ENCODE assay signal across 8 cellular contexts in genomic region chr7:2820508-2820934, GRCh38. TPM values are rescaled to one million over a fixed set of nuclear protein-coding genes. Genes with fewer than 3 reads are reported as not detected.
DNase-seq lines count a peak whose midpoint lies in the region; ATAC-seq, FAIRE-seq and TF ChIP-seq lines count a peak whose summit lies in the region.

No MANE protein-coding gene starts in this region.

- TF ChIP-seq CTCF in astrocyte of the spinal cord (IDR thresholded peaks at IDR 0.05; ENCODE audit: low read depth, low read length) (no peak), keratinocyte (optimal IDR thresholded peaks at IDR 0.05 in 1 of 3, IDR thresholded peaks at IDR 0.05 in 1 of 3, conservative IDR thresholded peaks at IDR 0.05 in 1 of 3; ENCODE audit: extremely low read depth in 1 of 3, insufficient read depth in 2 of 3, low read length in 3 of 3) (no peak), stomach (IDR thresholded peaks at IDR 0.05) (no peak)

- FAIRE-seq in keratinocyte (lab: Jason Lieb, UNC): peak; percentile 73

- H3K27ac ChIP-seq in keratinocyte (ENCODE audit: control insufficient read depth, insufficient read depth, low read length) (peak overlapping the region; percentile 94), stomach (peak overlapping the region; percentile 42 to 77 (median 53))

- no peaks in the 10 kb centered on the region for H3K9me3 Mint-ChIP-seq in activated CD4-positive, alpha-beta memory T cell treated with anti-CD3 and anti-CD28 coated beads, Interleukin-2, amount 10 ng/mL, durations not matched to agents 7 days and 5 days

- dilution Hi-C loops in keratinocyte (cut with MboI; ENCODE audit: extremely low pct_ligation_motif_present, low sequenced_read_pairs): no loop called here

- TF ChIP-seq POLR2A in stomach (IDR thresholded peaks at IDR 0.05): no peak

- 82 to 88% (median 84%) methylated on average over 4 of the region's 4 CpGs for WGBS in stomach, 5 donors

- POLR2A ChIA-PET in activated CD4-positive, alpha-beta memory T cell treated with anti-CD3 and anti-CD28 coated beads, Interleukin-2, amount 10 ng/mL, durations not matched to agents 7 days and 5 days (lab: Charles Lee): interaction anchor here (0.6 kb wide), 1 partner anchor 219 kb away, joined by 3 read pairs; no protein-coding TSS in a partner anchor

- peaks cover 18% of the 10 kb centered on the region for H3K4me1 Mint-ChIP-seq in activated CD4-positive, alpha-beta memory T cell treated with anti-CD3 and anti-CD28 coated beads, Interleukin-2, amount 10 ng/mL, durations not matched to agents 7 days and 5 days

- H3K36me3 ChIP-seq in keratinocyte (ENCODE audit: control insufficient read depth in 2 of 2, extremely low read depth in 1 of 2, insufficient read depth in 2 of 2, low read length in 2 of 2): no peaks in the 10 kb centered on the region
- no peaks in the 10 kb centered on the region for H3K36me3 ChIP-seq in stomach

- H3K4me3 Mint-ChIP-seq in activated CD4-positive, alpha-beta memory T cell treated with anti-CD3 and anti-CD28 coated beads, Interleukin-2, amount 10 ng/mL, durations not matched to agents 7 days and 5 days: no peak overlapping the region

- H3K9me1 ChIP-seq in keratinocyte (ENCODE audit: control insufficient read depth, extremely low read depth, insufficient read depth, low read length): no peaks in the 10 kb centered on the region

- intact Hi-C loops in stomach (cut with DNase I; ENCODE audit: low total_unique reads): no loop called here

- H3K36me3 Mint-ChIP-seq in activated CD4-positive, alpha-beta memory T cell treated with anti-CD3 and anti-CD28 coated beads, Interleukin-2, amount 10 ng/mL, durations not matched to agents 7 days and 5 days (ENCODE audit: low read depth): no peaks in the 10 kb centered on the region

- H3K27me3 Mint-ChIP-seq in activated CD4-positive, alpha-beta memory T cell treated with anti-CD3 and anti-CD28 coated beads, Interleukin-2, amount 10 ng/mL, durations not matched to agents 7 days and 5 days: no peaks in the 10 kb centered on the region

- peak overlapping the region; percentile 72 for H3K4me2 ChIP-seq in keratinocyte (ENCODE audit: control insufficient read depth, extremely low read depth, insufficient read depth, low read depth, low read length)

- peaks cover 68% of the 10 kb centered on the region for H3K79me2 ChIP-seq in keratinocyte (ENCODE audit: control insufficient read depth, insufficient read depth, low read length)

- peak; percentile 76 for DNase-seq in HK-2 (ENCODE audit: unreplicated experiment)
- peak; percentile 93 for DNase-seq in astrocyte of the spinal cord (ENCODE audit: low read depth, low spot score)
- DNase-seq in keratinocyte (ENCODE audit: low read depth, low spot score): peak; percentile 40
- DNase-seq in stomach: peak; percentile 58
- DNase-seq in activated CD4-positive, alpha-beta memory T cell treated with anti-CD3 and anti-CD28 coated beads, Interleukin-2, amount 10 ng/mL, durations not matched to agents 7 days and 5 days: no peak
- no peak for DNase-seq in Ammon's horn (ENCODE audit: low spot score)

- no peaks in the 10 kb centered on the region for H3K27me3 ChIP-seq in keratinocyte (ENCODE audit: control insufficient read depth, extremely low read depth, insufficient read depth, low read length)
- H3K27me3 ChIP-seq in stomach: no peaks in the 10 kb centered on the region

- H3K4me3 ChIP-seq in astrocyte of the spinal cord (ENCODE audit: low read depth, low read length) (no peak overlapping the region), keratinocyte (ENCODE audit: control insufficient read depth in 2 of 3, extremely low read depth in 1 of 3, insufficient read depth in 2 of 3, low read depth in 1 of 3, low read length in 3 of 3) (no peak overlapping the region), stomach (no peak overlapping the region)

- no peak overlapping the region for H3K27ac Mint-ChIP-seq in activated CD4-positive, alpha-beta memory T cell treated with anti-CD3 and anti-CD28 coated beads, Interleukin-2, amount 10 ng/mL, durations not matched to agents 7 days and 5 days

- H3K9me3 ChIP-seq in keratinocyte (ENCODE audit: control insufficient read depth, low read depth, low read length) (no peaks in the 10 kb centered on the region), stomach (no peaks in the 10 kb centered on the region)

- no peak overlapping the region for H2AFZ ChIP-seq in keratinocyte (ENCODE audit: control insufficient read depth, low read length)

- ATAC-seq in HG03135 (IDR thresholded peaks at IDR 0.05; ENCODE audit: unreplicated experiment): no peak
- no peak for ATAC-seq in GM21737 (IDR thresholded peaks at IDR 0.05; ENCODE audit: unreplicated experiment)

- H3K4me1 ChIP-seq in keratinocyte (ENCODE audit: control insufficient read depth, extremely low read depth, insufficient read depth, low read length) (peaks cover 46% of the 10 kb centered on the region), stomach (peaks cover 26 to 74% (median 48%) of the 10 kb centered on the region in 4 donors)

- no peak for TF ChIP-seq EP300 in stomach (IDR thresholded peaks at IDR 0.05)

- CTCF ChIA-PET in activated CD4-positive, alpha-beta memory T cell treated with anti-CD3 and anti-CD28 coated beads, Interleukin-2, amount 10 ng/mL, durations not matched to agents 7 days and 5 days (lab: Charles Lee): no interaction called here

- no peaks in the 10 kb centered on the region for H4K20me1 ChIP-seq in keratinocyte (ENCODE audit: control insufficient read depth, extremely low read depth, insufficient read depth, low read length)

- in situ Hi-C loops in astrocyte of the spinal cord (cut with HindIII; ENCODE audit: low sequenced_read_pairs): no loop called here

- peak overlapping the region; percentile 74 for H3K9ac ChIP-seq in keratinocyte (ENCODE audit: control insufficient read depth, extremely low read depth, insufficient read depth, low read length)

RNA-seq across cellular contexts. Expression of gene GNA12, which starts 23.6 kb away (rescaled TPM):
- polyA plus RNA-seq in keratinocyte (35.5 to 67.5 TPM (median 42.1 TPM) in 3 replicates), stomach (10 to 100 TPM in 2 of 3 donors, 1 to 10 TPM in 1; 6.0 to 24.7 (median 19.4) TPM)
- 3.5 TPM for polyA plus RNA-seq in keratinocyte (2011; ENCODE audit: low read depth)
- 52.4 and 61.2 TPM in 2 replicates for polyA plus RNA-seq in keratinocyte (2011; cell fraction: cytosol; rRNA removed)
- polyA plus RNA-seq in keratinocyte (2011; cell fraction: nucleus; rRNA removed): 30.6 and 47.8 TPM in 2 replicates
- 12.7 and 39.9 TPM in 2 replicates for polyA plus RNA-seq in keratinocyte (2012; ENCODE audit: low replicate concordance)
- 55.6 to 84.6 TPM (median 76.0 TPM) in 3 replicates for polyA minus RNA-seq in keratinocyte
- polyA minus RNA-seq in keratinocyte (2011; cell fraction: cytosol; rRNA and poly(A)+ RNA removed): 50.1 TPM
- polyA minus RNA-seq in keratinocyte (2011; cell fraction: nucleus; rRNA and poly(A)+ RNA removed): 29.0 and 40.4 TPM in 2 replicates
- 10 to 100 TPM in 4 of 5 donors, 1 to 10 TPM in 1; 2.0 to 54.6 (median 28.6) TPM for total RNA-seq in stomach
- total RNA-seq in activated CD4-positive, alpha-beta memory T cell treated with anti-CD3 and anti-CD28 coated beads, Interleukin-2, amount 10 ng/mL, durations not matched to agents 7 days and 5 days: 10 to 100 TPM; 16.3 to 17.4 TPM

Comparison
In these comparisons a context has a peak if more than half of its experiments do, and no peak if none do; other contexts are left out.
1. DNase-seq: peak in HK-2 (single experiment), astrocyte of the spinal cord (single experiment), keratinocyte (single experiment) and stomach (single experiment); none in activated CD4-positive, alpha-beta memory T cell treated with anti-CD3 and anti-CD28 coated beads, Interleukin-2, amount 10 ng/mL, durations not matched to agents 7 days and 5 days (single experiment) and Ammon's horn (single experiment).